Comparison of ENCODE assay signal across 14 cellular contexts in genomic region chr1:246221390-246222240, GRCh38.
"Had no signal": no experiment of that assay in that cellular context is flagged by ENCODE, and none has a peak within 500 bp of the region (broad histone marks: within the 10 kb centered on the region; RNA-seq: fewer than 3 reads in every experiment).

No MANE protein-coding gene starts in this region.

- H3K36me3 ChIP-seq: tibial artery, vagina had no signal

- H3K27me3 ChIP-seq: tibial artery, vagina had no signal

- H3K27ac ChIP-seq: tibial artery, vagina had no signal

- H3K4me1 ChIP-seq: tibial artery, vagina had no signal

- DNase-seq: activated CD4-positive, alpha-beta T cell treated with anti-CD3 and anti-CD28 coated beads, Interleukin-2, amount 10 ng/mL, durations not matched to agents 7 days and 5 days; activated CD8-positive, alpha-beta memory T cell treated with anti-CD3 and anti-CD28 coated beads for 24 hours; activated CD8-positive, alpha-beta memory T cell treated with anti-CD3 and anti-CD28 coated beads, Interleukin-2, amount 50 U/mL, for 48 hours; anterior cingulate cortex; effector memory CD8-positive, alpha-beta T cell; left ventricle myocardium superior; mesendoderm; stimulated activated CD4-positive, alpha-beta T cell treated with anti-CD3 and anti-CD28 coated beads, Interleukin-12 subunit alpha, Interleukin-12 subunit beta, amount 100 ng/mL, for 4 hours; stimulated activated CD4-positive, alpha-beta T cell treated with anti-CD3 and anti-CD28 coated beads, Interleukin-1b, Interleukin-23, amount 100 ng/mL, for 48 hours; stimulated activated CD8-positive, alpha-beta memory T cell treated with anti-CD3 and anti-CD28 coated beads, Interleukin-4, amount 100 ng/mL, for 48 hours; stimulated activated naive CD4-positive, alpha-beta T cell; tibial artery had no signal

- H3K4me3 ChIP-seq: tibial artery, vagina had no signal

- H3K9me3 ChIP-seq: tibial artery, vagina had no signal

- ATAC-seq: activated CD4-positive, CD25-positive, alpha-beta regulatory T cell treated with anti-CD3 and anti-CD28 coated beads, Interleukin-2, amount 50 U/mL, for 24 hours; effector memory CD8-positive, alpha-beta T cell; left ventricle myocardium superior had no signal
